In genomic region chr3:122021811-122022401, GRCh38 we compare ENCODE assay signal across 8 cellular contexts. TPM values are rescaled to one million over a fixed set of nuclear protein-coding genes. Genes with fewer than 3 reads are reported as not detected.
DNase-seq lines count a peak whose midpoint lies in the region; ATAC-seq and TF ChIP-seq lines count a peak whose summit lies in the region.

TSS of gene ILDR1 (minus strand) at chr3:122022247. CDS start at chr3:122022077, 170 bp downstream.

- WGBS in transverse colon (ENCODE audit: low coverage in 1 of 2), 2 donors: 10% methylated on average over 2 to 41 of the region's 43 CpGs

- TF ChIP-seq POLR2A in transverse colon (IDR thresholded peaks at IDR 0.05): peak; percentile 77

- intact Hi-C loops in transverse colon (cut with DNase I; ENCODE audit: low total_unique reads): no loop called here
- intact Hi-C loops in dorsolateral prefrontal cortex (cut with DNase I): no loop called here

- DNase-seq in NCI-H1417 (lab: John Stamatoyannopoulos, UW): peak; percentile 73 to 80 (median 74)
- DNase-seq in NCI-H1417 treated with DMSO at 0.1 percent for 48 hours (lab: John Stamatoyannopoulos, UW): no peak
- DNase-seq in RWPE1 (ENCODE audit: low spot score): peak; percentile 63
- peak; percentile 86 for DNase-seq in transverse colon
- DNase-seq in dorsolateral prefrontal cortex: no peak

- TF ChIP-seq CTCF in RWPE1 (conservative IDR thresholded peaks at IDR 0.05; ENCODE audit: low read depth): no peak
- TF ChIP-seq CTCF in transverse colon (IDR thresholded peaks at IDR 0.05): peak in 1 of 5 experiments; percentile 13
- no peak for TF ChIP-seq CTCF in dorsolateral prefrontal cortex (IDR thresholded peaks at IDR 0.05 in 54 of 56, conservative IDR thresholded peaks at IDR 0.05 in 2 of 56; ENCODE audit: low read depth in 1 of 56, partially characterized antibody in 56 of 56)

- H3K27ac ChIP-seq in RWPE1: no peak within 1 kb of the TSS
- no peak within 1 kb of the TSS for H3K27ac ChIP-seq in iPS-18a (ENCODE audit: low read length)
- peak within 1 kb of the TSS; percentile 84 to 92 (median 89) for H3K27ac ChIP-seq in transverse colon
- H3K27ac ChIP-seq in dorsolateral prefrontal cortex: no peak within 1 kb of the TSS

- TF ChIP-seq EP300 in transverse colon (IDR thresholded peaks at IDR 0.05; ENCODE audit: low read depth): no peak

- H3K9me3 ChIP-seq in iPS-18a (ENCODE audit: control insufficient read depth, low read depth, low read length) (no peaks in the 10 kb centered on the region), transverse colon (no peaks in the 10 kb centered on the region)

- POLR2A ChIA-PET in RWPE1 (lab: Yijun Ruan, JAX; ENCODE audit: low non-redundant PET): no interaction called here

- H3K27me3 ChIP-seq in iPS-18a (ENCODE audit: control insufficient read depth, insufficient read depth, low read length) (peaks cover 7% of the 10 kb centered on the region), transverse colon (peaks cover 13% of the 10 kb centered on the region), dorsolateral prefrontal cortex (peaks cover 0 to 49% (median 12%) of the 10 kb centered on the region in 45 donors)

- CTCF ChIA-PET in RWPE1 (lab: Yijun Ruan, JAX): interaction anchor here (0.7 kb wide), 1 partner anchor 62 kb away, joined by 3 read pairs; no protein-coding TSS in a partner anchor

- peak; percentile 57 for ATAC-seq in HG03108 (IDR thresholded peaks at IDR 0.05; ENCODE audit: unreplicated experiment)
- no peak for ATAC-seq in GM18519 (IDR thresholded peaks at IDR 0.05; ENCODE audit: low FRiP score, unreplicated experiment)

- peak within 1 kb of the TSS; percentile 66 for H3K4me3 ChIP-seq in iPS-18a (ENCODE audit: low read length)
- H3K4me3 ChIP-seq in transverse colon: peak within 1 kb of the TSS; percentile 23 to 68 (median 56)
- peak within 1 kb of the TSS in 20 of 59 donors; percentile 1 to 37 (median 18) for H3K4me3 ChIP-seq in dorsolateral prefrontal cortex

- H3K36me3 ChIP-seq in iPS-18a (ENCODE audit: control insufficient read depth, low read depth, low read length): no peaks in the 10 kb centered on the region
- H3K36me3 ChIP-seq in transverse colon: no peaks in the 10 kb centered on the region

- H3K9ac ChIP-seq in iPS-18a (ENCODE audit: low read length): peak within 1 kb of the TSS; percentile 45

- in situ Hi-C loops in transverse colon (cut with MboI; ENCODE audit: low pct_ligation_motif_present in 1 of 4, low pct_unique_long_range_greater_than_20kb in 1 of 4, low sequenced_read_pairs in 3 of 4): no loop called here

- H3K4me1 ChIP-seq in iPS-18a (ENCODE audit: control insufficient read depth, low read depth, low read length) (peaks cover 5% of the 10 kb centered on the region), transverse colon (peaks cover 0 to 14% (median 8%) of the 10 kb centered on the region in 4 donors)

RNA-seq across cellular contexts. Expression of gene ILDR1, which starts in this region (rescaled TPM):
- 10 to 100 TPM; 13.8 to 27.7 (median 21.5) TPM for total RNA-seq in transverse colon
- under 1 TPM in 5 of 120 experiments, not detected in 115; 0.17 to 0.37 (median 0.29) TPM for total RNA-seq in dorsolateral prefrontal cortex

Comparison
In these comparisons a context has a peak if more than half of its experiments do, and no peak if none do; other contexts are left out.
1. RNA of gene ILDR1 (total RNA-seq): 13.8 to 27.7 TPM in transverse colon; 0.17 to 0.37 TPM in dorsolateral prefrontal cortex; every median in the first group is over 10 times any median in the second.
2. DNase-seq: peak in NCI-H1417 (3 of 3), RWPE1 (single experiment) and transverse colon (single experiment); none in NCI-H1417 treated with DMSO at 0.1 percent for 48 hours (single experiment) and dorsolateral prefrontal cortex (0 of 10).
3. H3K27ac ChIP-seq: peak in transverse colon (4 of 4); none in RWPE1 (single experiment), iPS-18a (single experiment) and dorsolateral prefrontal cortex (0 of 59).